ENCODE assay signal across 8 cellular contexts in genomic region chr4:158670975-158671664, GRCh38. TPM values are rescaled to one million over a fixed set of nuclear protein-coding genes. Genes with fewer than 3 reads are reported as not detected.
DNase-seq lines count a peak whose midpoint lies in the region; ATAC-seq and TF ChIP-seq lines count a peak whose summit lies in the region.

No MANE protein-coding gene starts in this region.

- H3K4me3 Mint-ChIP-seq in activated naive CD4-positive, alpha-beta T cell treated with anti-CD3 and anti-CD28 coated beads for 36 hours, result peak overlapping the region; percentile 96

- H3K36me3 Mint-ChIP-seq in activated naive CD4-positive, alpha-beta T cell treated with anti-CD3 and anti-CD28 coated beads for 36 hours (ENCODE audit: low read depth), result peaks cover 3% of the 10 kb centered on the region

- WGBS in HUES64, result under 1% methylated on average over 34 of the region's 35 CpGs

- no peaks in the 10 kb centered on the region for H3K27me3 ChIP-seq in HUES64 (ENCODE audit: insufficient read depth, low read length)
- no peaks in the 10 kb centered on the region for H3K27me3 ChIP-seq in thoracic aorta (replicated peaks; ENCODE audit: insufficient read depth)

- ATAC-seq in GM21447 (IDR thresholded peaks at IDR 0.05; ENCODE audit: unreplicated experiment) (peak; percentile 30), thoracic aorta (ENCODE audit: insufficient number of reproducible peaks, low FRiP score, low read depth) (no peak)

- peak overlapping the region; percentile 91 for H3K27ac ChIP-seq in HUES64 (ENCODE audit: low read depth, low read length)
- H3K27ac ChIP-seq in thoracic aorta, result peak overlapping the region; percentile 75 to 84

- no peaks in the 10 kb centered on the region for H3K9me3 Mint-ChIP-seq in activated naive CD4-positive, alpha-beta T cell treated with anti-CD3 and anti-CD28 coated beads for 36 hours

- H3K9ac ChIP-seq in HUES64 (ENCODE audit: low read depth, low read length), result peak overlapping the region; percentile 88

- H3K27ac Mint-ChIP-seq in activated naive CD4-positive, alpha-beta T cell treated with anti-CD3 and anti-CD28 coated beads for 36 hours, result peak overlapping the region; percentile 94

- CTCF ChIA-PET in activated naive CD4-positive, alpha-beta T cell treated with anti-CD3 and anti-CD28 coated beads for 36 hours (lab: Charles Lee), result interaction anchor here (1.1 kb wide), 1 partner anchor 54 kb away, joined by 4 read pairs; no protein-coding TSS in a partner anchor

- H3K27me3 Mint-ChIP-seq in activated naive CD4-positive, alpha-beta T cell treated with anti-CD3 and anti-CD28 coated beads for 36 hours (ENCODE audit: low read depth), result no peaks in the 10 kb centered on the region

- H3K9me3 ChIP-seq in HUES64 (ENCODE audit: insufficient read depth, low read depth, low read length) (no peaks in the 10 kb centered on the region), thoracic aorta (no peaks in the 10 kb centered on the region)

- TF ChIP-seq CTCF in thoracic aorta (IDR thresholded peaks at IDR 0.05), result no peak

- H3K36me3 ChIP-seq in HUES64 (ENCODE audit: insufficient read depth, low read length) (peaks cover 27% of the 10 kb centered on the region), thoracic aorta (no peaks in the 10 kb centered on the region)

- H3K4me1 ChIP-seq in HUES64 (ENCODE audit: insufficient read depth, low read length) (peaks cover 5% of the 10 kb centered on the region), thoracic aorta (ENCODE audit: control insufficient read depth in 1 of 2, low read depth in 2 of 2) (peaks cover 11 to 22% of the 10 kb centered on the region in 2 donors)

- H3K4me3 ChIP-seq in HUES64 (ENCODE audit: low read length), result peak overlapping the region; percentile 64
- peak overlapping the region; percentile 97 for H3K4me3 ChIP-seq in thoracic aorta

- DNase-seq in DMS153 treated with DMSO at 0.1 percent for 48 hours (lab: John Stamatoyannopoulos, UW; ENCODE audit: unreplicated experiment), result peak; percentile 61
- DNase-seq in RKO (ENCODE audit: low spot score), result peak; percentile 85
- DNase-seq in activated naive CD4-positive, alpha-beta T cell treated with anti-CD3 and anti-CD28 coated beads for 36 hours, result peak; percentile 86
- peak; percentile 80 for DNase-seq in globus pallidus (ENCODE audit: low spot score)
- DNase-seq in nucleus accumbens (lab: John Stamatoyannopoulos, UW), result peak in 49 of 56 donors; percentile 4 to 73 (median 42)
- no peak for DNase-seq in thoracic aorta (ENCODE audit: low spot score)

- intact Hi-C loops in activated naive CD4-positive, alpha-beta T cell treated with anti-CD3 and anti-CD28 coated beads for 36 hours (cut with micrococcal nuclease), result loop anchor here (1.0 to 5.0 kb wide), 7 partner anchors 52 to 535 kb away; partner anchors contain the start of genes PPID and TMEM144

- H3K4me1 Mint-ChIP-seq in activated naive CD4-positive, alpha-beta T cell treated with anti-CD3 and anti-CD28 coated beads for 36 hours (ENCODE audit: low read depth), result peaks cover 19% of the 10 kb centered on the region

RNA-seq across cellular contexts. Expression of gene C4orf46, which starts 0.6 kb away (rescaled TPM):
- polyA plus RNA-seq in HUES64 (2013, experiment 1 of 2), result 26.1 TPM
- polyA plus RNA-seq in HUES64 (2013, experiment 2 of 2), result 29.0 TPM
- 10 to 100 TPM; 18.9 to 20.9 TPM for total RNA-seq in activated naive CD4-positive, alpha-beta T cell treated with anti-CD3 and anti-CD28 coated beads for 36 hours
- total RNA-seq in thoracic aorta, result 1 to 10 TPM; 3.0 to 7.3 TPM

RNA-seq across cellular contexts. Expression of gene ETFDH, which starts 1.0 kb away (rescaled TPM):
- 9.3 TPM for polyA plus RNA-seq in HUES64 (2013, experiment 1 of 2)
- polyA plus RNA-seq in HUES64 (2013, experiment 2 of 2), result 6.1 TPM
- total RNA-seq in activated naive CD4-positive, alpha-beta T cell treated with anti-CD3 and anti-CD28 coated beads for 36 hours, result 10 to 100 TPM; 35.4 to 36.8 TPM
- 10 to 100 TPM; 15.6 to 18.6 TPM for total RNA-seq in thoracic aorta

RNA-seq across cellular contexts. Expression of gene PPID, which starts 52.1 kb away (rescaled TPM):
- polyA plus RNA-seq in HUES64 (2013, experiment 1 of 2), result 39.2 TPM
- 42.3 TPM for polyA plus RNA-seq in HUES64 (2013, experiment 2 of 2)
- 10 to 100 TPM; 55.4 to 55.6 TPM for total RNA-seq in activated naive CD4-positive, alpha-beta T cell treated with anti-CD3 and anti-CD28 coated beads for 36 hours
- total RNA-seq in thoracic aorta, result 10 to 100 TPM in 1 of 2 donors, 1 to 10 TPM in 1; 8.3 to 12.8 TPM

Comparison
In these comparisons a context has a peak if more than half of its experiments do, and no peak if none do; other contexts are left out.
1. RNA of gene PPID, which starts 52.1 kb away (total RNA-seq): 55.4 to 55.6 TPM in activated naive CD4-positive, alpha-beta T cell treated with anti-CD3 and anti-CD28 coated beads for 36 hours; 8.3 to 12.8 TPM in thoracic aorta; every median in the first group is over 4 times any median in the second.